14 cellular contexts compared by ENCODE assay signal in genomic region chr3:158528306-158528705, GRCh38. TPM values are rescaled to one million over a fixed set of nuclear protein-coding genes. Genes with fewer than 3 reads are reported as not detected.
DNase-seq lines count a peak whose midpoint lies in the region; ATAC-seq and TF ChIP-seq lines count a peak whose summit lies in the region.
"Had no signal": no experiment of that assay in that cellular context is flagged by ENCODE, and none has a peak within 500 bp of the region (broad histone marks: within the 10 kb centered on the region; RNA-seq: fewer than 3 reads in every experiment).

No MANE protein-coding gene starts in this region.

- no peak overlapping the region for H3K4me3 Mint-ChIP-seq in activated T-cell treated with anti-CD3 and anti-CD28 coated beads, Interleukin-2, amount 50 U/mL, for 72 hours
- H3K4me3 Mint-ChIP-seq in activated T-cell treated with anti-CD3 and anti-CD28 coated beads, Interleukin-2, amount 50 U/mL, for 24 hours: no peak overlapping the region
- H3K4me3 Mint-ChIP-seq: CD4-positive, alpha-beta T cell had no signal

- H3K27ac Mint-ChIP-seq in activated T-cell treated with anti-CD3 and anti-CD28 coated beads, Interleukin-2, amount 50 U/mL, for 72 hours: no peak overlapping the region
- H3K27ac Mint-ChIP-seq in activated T-cell treated with anti-CD3 and anti-CD28 coated beads, Interleukin-2, amount 50 U/mL, for 24 hours: no peak overlapping the region
- H3K27ac Mint-ChIP-seq: CD4-positive, alpha-beta T cell had no signal

- H3K27me3 Mint-ChIP-seq in activated T-cell treated with anti-CD3 and anti-CD28 coated beads, Interleukin-2, amount 50 U/mL, for 72 hours (ENCODE audit: low read depth): no peaks in the 10 kb centered on the region
- H3K27me3 Mint-ChIP-seq in activated T-cell treated with anti-CD3 and anti-CD28 coated beads, Interleukin-2, amount 50 U/mL, for 24 hours: no peaks in the 10 kb centered on the region
- H3K27me3 Mint-ChIP-seq: CD4-positive, alpha-beta T cell had no signal

- H3K9me3 Mint-ChIP-seq in activated T-cell treated with anti-CD3 and anti-CD28 coated beads, Interleukin-2, amount 50 U/mL, for 72 hours: no peaks in the 10 kb centered on the region
- H3K9me3 Mint-ChIP-seq in activated T-cell treated with anti-CD3 and anti-CD28 coated beads, Interleukin-2, amount 50 U/mL, for 24 hours: no peaks in the 10 kb centered on the region
- H3K9me3 Mint-ChIP-seq: CD4-positive, alpha-beta T cell had no signal

- peak; percentile 82 for DNase-seq in BE2C
- peak; percentile 99 for DNase-seq in NCI-H1105 (lab: John Stamatoyannopoulos, UW)
- peak; percentile 38 for DNase-seq in NCI-H146 treated with DMSO at 0.1 percent for 48 hours (lab: John Stamatoyannopoulos, UW; ENCODE audit: unreplicated experiment)
- DNase-seq in activated CD4-positive, alpha-beta T cell treated with anti-CD3 and anti-CD28 coated beads for 48 hours: no peak
- DNase-seq in activated T-cell treated with anti-CD3 and anti-CD28 coated beads, Interleukin-2, amount 50 U/mL, for 72 hours: no peak
- no peak for DNase-seq in activated T-cell treated with anti-CD3 and anti-CD28 coated beads, Interleukin-2, amount 50 U/mL, for 24 hours
- DNase-seq in stomach: no peak
- DNase-seq: ACHN; C1 segment of cervical spinal cord; CD4-positive, alpha-beta T cell; DMS79; GM23248 had no signal

- TF ChIP-seq CTCF in BE2C (IDR thresholded peaks at IDR 0.05; ENCODE audit: low read depth, low read length) (no peak), stomach (IDR thresholded peaks at IDR 0.05) (no peak)

- 85 to 92% (median 90%) methylated on average over 6 of the region's 6 CpGs for WGBS in stomach, 5 donors

- H3K9me3 ChIP-seq in BE2C (no peaks in the 10 kb centered on the region), stomach (no peaks in the 10 kb centered on the region)

- TF ChIP-seq POLR2A in stomach (IDR thresholded peaks at IDR 0.05): no peak

- H3K4me1 ChIP-seq in BE2C: peaks cover 32% of the 10 kb centered on the region
- no peaks in the 10 kb centered on the region for H3K4me1 ChIP-seq in stomach

- H3K36me3 Mint-ChIP-seq in activated T-cell treated with anti-CD3 and anti-CD28 coated beads, Interleukin-2, amount 50 U/mL, for 72 hours (ENCODE audit: insufficient read depth in 2 of 2): no peaks in the 10 kb centered on the region
- H3K36me3 Mint-ChIP-seq in activated T-cell treated with anti-CD3 and anti-CD28 coated beads, Interleukin-2, amount 50 U/mL, for 24 hours (ENCODE audit: low read depth): no peaks in the 10 kb centered on the region

- intact Hi-C loops in stomach (cut with DNase I; ENCODE audit: low total_unique reads): no loop called here

- no peak overlapping the region for H3K27ac ChIP-seq in stomach
- H3K27ac ChIP-seq: GM23248 had no signal

- ATAC-seq in SK-N-SH treated with all-trans-retinoic acid at 6 μM for 48 hours: no peak
- ATAC-seq in activated T-cell treated with anti-CD3 and anti-CD28 coated beads, Interleukin-2, amount 50 U/mL, for 72 hours (replicated peaks in 1 of 2): no peak
- ATAC-seq: GM12878 had no signal

- no peaks in the 10 kb centered on the region for H3K4me1 Mint-ChIP-seq in activated T-cell treated with anti-CD3 and anti-CD28 coated beads, Interleukin-2, amount 50 U/mL, for 72 hours (ENCODE audit: low read depth)
- no peaks in the 10 kb centered on the region for H3K4me1 Mint-ChIP-seq in activated T-cell treated with anti-CD3 and anti-CD28 coated beads, Interleukin-2, amount 50 U/mL, for 24 hours (ENCODE audit: low read depth)

- no peak for TF ChIP-seq EP300 in stomach (IDR thresholded peaks at IDR 0.05)

- H3K4me3 ChIP-seq in BE2C (ENCODE audit: low read depth, low read length) (no peak overlapping the region), stomach (no peak overlapping the region)
- H3K4me3 ChIP-seq: GM12878, GM23248 had no signal

- no peaks in the 10 kb centered on the region for H3K27me3 ChIP-seq in BE2C
- H3K27me3 ChIP-seq in stomach: no peaks in the 10 kb centered on the region

- H3K36me3 ChIP-seq in BE2C (no peaks in the 10 kb centered on the region), stomach (no peaks in the 10 kb centered on the region)

TF ChIP-seq in SK-N-SH treated with all-trans-retinoic acid at 6 μM for 48 hours, 23 proteins besides CTCF, POLR2A, EP300 and RAD21:
- TF ChIP-seq OSR1 (CRISPR knock-in tag; IDR thresholded peaks at IDR 0.05) (no peak), GLIS3 (CRISPR knock-in tag; IDR thresholded peaks at IDR 0.05) (no peak; the same call in 1 of the 2 replicates), TCF4 (CRISPR knock-in tag; IDR thresholded peaks at IDR 0.05; ENCODE audit: borderline replicate concordance) (peak; percentile 68; the same call in 1 of the 2 replicates), ISL1 (CRISPR knock-in tag; IDR thresholded peaks at IDR 0.05) (peak; percentile 51)
TF ChIP-seq in SK-N-SH treated with all-trans-retinoic acid at 6 μM for 48 hours: peak in this region for 2.

RNA-seq across cellular contexts. Expression of gene MLF1, which starts 42.7 kb away (rescaled TPM):
- 8.2 TPM for polyA plus RNA-seq in BE2C (2012; ENCODE audit: insufficient read depth, insufficient read length, low read depth)
- total RNA-seq in activated T-cell treated with anti-CD3 and anti-CD28 coated beads, Interleukin-2, amount 50 U/mL, for 72 hours: 1 to 10 TPM; 2.9 to 3.6 TPM
- 10 to 100 TPM in 1 of 5 donors, 1 to 10 TPM in 4; 1.3 to 14.3 (median 3.8) TPM for total RNA-seq in stomach
- 10 to 100 TPM in 1 of 3 donors, 1 to 10 TPM in 2; 5.5 to 18.6 (median 6.1) TPM for polyA plus RNA-seq in stomach

Comparison
In these comparisons a context has a peak if more than half of its experiments do, and no peak if none do; other contexts are left out.
1. DNase-seq: peak in BE2C (single experiment), NCI-H1105 (single experiment) and NCI-H146 treated with DMSO at 0.1 percent for 48 hours (single experiment); none in activated CD4-positive, alpha-beta T cell treated with anti-CD3 and anti-CD28 coated beads for 48 hours (single experiment), activated T-cell treated with anti-CD3 and anti-CD28 coated beads, Interleukin-2, amount 50 U/mL, for 72 hours (0 of 2), activated T-cell treated with anti-CD3 and anti-CD28 coated beads, Interleukin-2, amount 50 U/mL, for 24 hours (single experiment) and stomach (single experiment).